Comparison of ENCODE assay signal across 9 cellular contexts in the genomic region with DNA sequence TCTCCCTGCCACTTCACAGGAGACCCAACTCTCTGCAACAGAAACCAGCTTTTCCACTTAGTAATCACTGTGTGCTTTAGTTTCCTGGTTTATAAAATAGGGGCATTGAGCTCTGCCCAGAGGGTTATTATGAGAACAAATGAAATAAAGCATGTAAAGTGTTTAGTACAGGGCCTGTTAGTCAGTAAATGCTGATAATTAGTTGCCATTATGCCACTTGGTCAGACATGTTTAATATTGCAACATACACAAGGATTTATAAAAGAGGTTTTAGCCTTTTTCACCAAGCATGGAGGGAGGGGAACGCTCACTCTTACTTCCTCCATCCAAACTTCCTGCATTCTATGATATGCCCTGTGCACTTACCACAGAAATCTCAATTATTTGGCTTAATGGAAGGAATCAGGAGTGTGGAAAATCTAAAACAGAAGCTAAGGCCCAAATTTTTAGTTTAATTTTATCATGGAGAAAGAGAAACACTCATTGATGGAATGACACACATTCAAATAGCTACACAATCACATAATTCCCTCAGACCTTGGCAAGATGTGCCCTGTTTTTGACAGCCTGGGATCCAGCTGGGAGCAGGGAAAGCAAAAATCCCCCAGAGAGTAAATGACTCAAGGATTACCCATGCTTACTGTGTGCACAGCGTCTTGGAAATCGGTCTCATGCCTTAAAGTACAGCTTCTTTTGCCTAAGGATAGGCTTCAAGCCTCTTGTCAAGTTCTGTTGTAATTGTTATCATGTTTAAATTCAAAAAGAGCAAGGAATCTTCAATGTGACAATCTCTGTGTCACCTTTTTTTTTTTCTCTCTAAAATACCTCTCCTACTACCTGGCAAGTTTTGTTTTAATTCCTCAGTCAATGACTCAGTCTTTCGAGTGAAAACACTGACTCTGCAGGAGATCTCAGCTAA. TPM values are rescaled to one million over a fixed set of nuclear protein-coding genes. Genes with fewer than 3 reads are reported as not detected.
DNase-seq lines count a peak whose midpoint lies in the region; ATAC-seq and TF ChIP-seq lines count a peak whose summit lies in the region.
"Had no signal": no experiment of that assay in that cellular context is flagged by ENCODE, and none has a peak within 500 bp of the region (broad histone marks: within the 10 kb centered on the region; RNA-seq: fewer than 3 reads in every experiment).

No MANE protein-coding gene starts in this region.

- peaks cover 24% of the 10 kb centered on the region for H3F3A ChIP-seq in smooth muscle cell (ENCODE audit: low read depth)

- peak overlapping the region; percentile 28 for H2AFZ ChIP-seq in smooth muscle cell (ENCODE audit: low read depth)

- H4K20me1 ChIP-seq in smooth muscle cell (ENCODE audit: low read depth), result no peaks in the 10 kb centered on the region

- H3K27ac ChIP-seq in gastroesophageal sphincter, result peak overlapping the region in 3 of 4 donors; percentile 44 to 63 (median 48)
- peak overlapping the region; percentile 90 for H3K27ac ChIP-seq in smooth muscle cell (ENCODE audit: low read depth)

- H3K9ac ChIP-seq in smooth muscle cell (ENCODE audit: low read depth), result peak overlapping the region; percentile 63

- no peak for TF ChIP-seq CTCF in gastroesophageal sphincter (IDR thresholded peaks at IDR 0.05)
- TF ChIP-seq CTCF in smooth muscle cell (IDR thresholded peaks at IDR 0.05; ENCODE audit: borderline replicate concordance, insufficient read depth, poor library complexity, severe bottlenecking), result no peak

- TF ChIP-seq POLR2A in gastroesophageal sphincter (IDR thresholded peaks at IDR 0.05), result no peak

- H3K4me1 ChIP-seq in gastroesophageal sphincter (peaks cover 0 to 23% (median 4%) of the 10 kb centered on the region in 3 donors), smooth muscle cell (ENCODE audit: low read depth) (peaks cover 10% of the 10 kb centered on the region)

- no peaks in the 10 kb centered on the region for H3K27me3 ChIP-seq in gastroesophageal sphincter
- no peaks in the 10 kb centered on the region for H3K27me3 ChIP-seq in smooth muscle cell (ENCODE audit: low read depth)

- H3K36me3 ChIP-seq in gastroesophageal sphincter, result no peaks in the 10 kb centered on the region
- H3K36me3 ChIP-seq in smooth muscle cell (ENCODE audit: low read depth), result no peaks in the 10 kb centered on the region

- H3K4me2 ChIP-seq in smooth muscle cell, result peak overlapping the region; percentile 78

- ATAC-seq in gastroesophageal sphincter, result peak; percentile 79

- TF ChIP-seq EP300 in gastroesophageal sphincter (IDR thresholded peaks at IDR 0.05), result no peak

- H3K79me2 ChIP-seq in smooth muscle cell (ENCODE audit: low read depth), result no peaks in the 10 kb centered on the region

- peak; percentile 51 for DNase-seq in GOT3 (lab: John Stamatoyannopoulos, UW)
- DNase-seq in T1000 (lab: John Stamatoyannopoulos, UW), result peak; percentile 68
- DNase-seq in smooth muscle cell (lab: John Stamatoyannopoulos, UW; ENCODE audit: unreplicated experiment), result no peak
- no peak for DNase-seq in stimulated activated naive CD4-positive, alpha-beta T cell (lab: John Stamatoyannopoulos, UW)
- DNase-seq in effector CD8-positive, alpha-beta T cell (lab: John Stamatoyannopoulos, UW), result no peak
- no peak for DNase-seq in NOMO-1 treated with DMSO at 0.1 percent for 48 hours (lab: John Stamatoyannopoulos, UW; ENCODE audit: unreplicated experiment)
- no peak for DNase-seq in activated CD4-positive, alpha-beta T cell treated with anti-CD3 and anti-CD28 coated beads, Interleukin-2, amount 50 U/mL, for 48 hours
- DNase-seq: activated T-cell treated with anti-CD3 and anti-CD28 coated beads, Interleukin-2, amount 50 U/mL, for 48 hours had no signal

- H3K4me3 ChIP-seq in gastroesophageal sphincter, result no peak overlapping the region
- no peak overlapping the region for H3K4me3 ChIP-seq in smooth muscle cell

- H3K9me3 ChIP-seq in gastroesophageal sphincter (no peaks in the 10 kb centered on the region), smooth muscle cell (replicated peaks; ENCODE audit: low read depth) (no peaks in the 10 kb centered on the region)

- 29 to 46% methylated on average over 4 of the region's 4 CpGs for WGBS in gastroesophageal sphincter (ENCODE audit: low coverage in 1 of 2), 2 donors
- 17% methylated on average over 4 of the region's 4 CpGs for WGBS in smooth muscle cell (ENCODE audit: low lambda C conversion rate)

RNA-seq across cellular contexts. Expression of gene ZNF474, which starts 34.1 kb away (rescaled TPM):
- total RNA-seq in gastroesophageal sphincter (1 to 10 TPM in 2 of 4 donors, under 1 TPM in 2; 0.52 to 1.3 (median 1.0) TPM), smooth muscle cell (1.1 and 3.3 TPM in 2 replicates)
- polyA plus RNA-seq in smooth muscle cell, result 0.82 and 2.2 TPM in 2 replicates

Comparison
In these comparisons a context has a peak if more than half of its experiments do, and no peak if none do; other contexts are left out.
1. DNase-seq: peak in GOT3 (single experiment) and T1000 (single experiment); none in smooth muscle cell (single experiment), stimulated activated naive CD4-positive, alpha-beta T cell (0 of 6), effector CD8-positive, alpha-beta T cell (single experiment), NOMO-1 treated with DMSO at 0.1 percent for 48 hours (single experiment) and activated CD4-positive, alpha-beta T cell treated with anti-CD3 and anti-CD28 coated beads, Interleukin-2, amount 50 U/mL, for 48 hours (0 of 2).